ENCODE assay signal across 8 cellular contexts in the genomic region with DNA sequence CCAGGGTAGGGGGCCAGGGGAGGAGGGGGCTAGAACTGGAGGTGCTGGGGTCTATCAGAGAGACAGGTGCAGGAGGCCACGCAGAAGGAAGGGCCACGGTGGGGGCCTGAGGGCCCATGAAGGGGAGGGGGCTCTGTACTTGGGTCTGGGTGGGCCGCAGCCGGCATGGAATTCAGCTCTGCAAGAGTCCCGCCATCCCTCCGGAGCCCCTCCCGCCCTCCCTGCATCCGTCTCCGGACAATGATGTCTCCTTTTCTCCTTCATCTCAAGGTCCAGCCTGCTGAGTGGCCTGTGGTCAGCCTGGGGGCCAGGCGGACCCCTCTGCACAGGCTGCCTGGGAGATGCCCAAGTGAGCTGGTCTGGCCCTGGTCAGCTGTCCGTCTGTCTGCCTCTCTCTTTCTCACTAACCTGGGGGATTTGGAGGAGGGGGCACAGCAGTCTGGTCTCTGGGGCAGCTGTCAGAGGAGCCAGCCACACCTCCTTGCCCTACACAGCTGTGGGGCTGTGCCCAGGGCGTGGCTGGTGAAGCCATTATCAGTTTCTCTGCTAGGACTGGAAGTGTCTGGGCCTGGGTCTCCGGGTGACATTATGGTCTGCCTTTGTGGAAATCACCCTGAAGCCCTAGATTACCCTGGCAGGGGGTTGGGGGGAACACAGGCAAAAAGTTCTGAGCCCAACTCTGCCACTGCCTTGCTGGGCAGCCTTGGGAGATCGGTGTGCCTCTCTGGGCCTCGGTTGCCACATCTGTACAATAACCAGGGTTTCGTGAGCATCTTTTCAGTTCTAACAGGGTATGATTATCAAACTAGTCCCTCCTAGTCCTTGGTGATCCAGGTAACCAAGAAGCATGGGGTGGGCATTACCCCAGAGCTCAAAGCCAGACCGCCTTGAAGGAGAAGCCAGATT. TPM values are rescaled to one million over a fixed set of nuclear protein-coding genes. Genes with fewer than 3 reads are reported as not detected.
A peak's percentile ranks its signal among the peaks of the same experiment; 100 is the strongest.
DNase-seq lines count a peak whose midpoint lies in the region; ATAC-seq and TF ChIP-seq lines count a peak whose summit lies in the region.

No MANE protein-coding gene starts in this region.

- no peak for TF ChIP-seq EP300 in suprapubic skin (IDR thresholded peaks at IDR 0.05)

- peaks cover 31% of the 10 kb centered on the region for H3K27me3 Mint-ChIP-seq in activated CD8-positive, alpha-beta T cell treated with anti-CD3 and anti-CD28 coated beads for 36 hours
- H3K27me3 Mint-ChIP-seq in activated CD8-positive, alpha-beta T cell treated with anti-CD3 and anti-CD28 coated beads, Interleukin-2, amount 10 ng/mL, durations not matched to agents 7 days and 5 days (ENCODE audit: low read depth), result peaks cover 39% of the 10 kb centered on the region
- H3K27me3 Mint-ChIP-seq in activated T-helper 1 cell treated with anti-CD3 and anti-CD28 coated beads, Interleukin-12 subunit alpha, Interleukin-12 subunit beta, Interleukin-2, Interleukin-4 antibody, amounts not matched to agents 30 ng/mL and 10 ng/mL and 1 ng/mL, durations not matched to agents 14 hours and 24 hours and 36 hours (ENCODE audit: insufficient read depth), result peaks cover 50% of the 10 kb centered on the region

- CTCF ChIA-PET in activated CD8-positive, alpha-beta T cell treated with anti-CD3 and anti-CD28 coated beads for 36 hours (lab: Charles Lee), result interaction anchor here (1.1 to 1.6 kb wide), 2 partner anchors 21 to 105 kb away, joined by 5 read pairs; no protein-coding TSS in a partner anchor
- CTCF ChIA-PET in activated CD8-positive, alpha-beta T cell treated with anti-CD3 and anti-CD28 coated beads, Interleukin-2, amount 10 ng/mL, durations not matched to agents 7 days and 5 days (lab: Charles Lee), result interaction anchor here (1.2 to 2.2 kb wide), 3 partner anchors 8 to 31 kb away, joined by 4 to 9 read pairs (median 5); no protein-coding TSS in a partner anchor

- peak overlapping the region; percentile 7 for H3K4me3 Mint-ChIP-seq in activated CD8-positive, alpha-beta T cell treated with anti-CD3 and anti-CD28 coated beads for 36 hours
- H3K4me3 Mint-ChIP-seq in activated CD8-positive, alpha-beta T cell treated with anti-CD3 and anti-CD28 coated beads, Interleukin-2, amount 10 ng/mL, durations not matched to agents 7 days and 5 days, result no peak overlapping the region
- H3K4me3 Mint-ChIP-seq in activated T-helper 1 cell treated with anti-CD3 and anti-CD28 coated beads, Interleukin-12 subunit alpha, Interleukin-12 subunit beta, Interleukin-2, Interleukin-4 antibody, amounts not matched to agents 30 ng/mL and 10 ng/mL and 1 ng/mL, durations not matched to agents 14 hours and 24 hours and 36 hours, result peak overlapping the region; percentile 62

- ATAC-seq in activated CD8-positive, alpha-beta T cell treated with anti-CD3 and anti-CD28 coated beads for 36 hours, result no peak
- ATAC-seq in activated CD8-positive, alpha-beta T cell treated with anti-CD3 and anti-CD28 coated beads, Interleukin-2, amount 10 ng/mL, durations not matched to agents 7 days and 5 days, result no peak
- no peak for ATAC-seq in HG02763 (IDR thresholded peaks at IDR 0.05; ENCODE audit: unreplicated experiment)

- intact Hi-C loops in activated CD8-positive, alpha-beta T cell treated with anti-CD3 and anti-CD28 coated beads for 36 hours (cut with micrococcal nuclease), result no loop called here
- intact Hi-C loops in activated T-helper 1 cell treated with anti-CD3 and anti-CD28 coated beads, Interleukin-12 subunit alpha, Interleukin-12 subunit beta, Interleukin-2, Interleukin-4 antibody, amounts not matched to agents 30 ng/mL and 10 ng/mL and 1 ng/mL, durations not matched to agents 14 hours and 24 hours and 36 hours (cut with micrococcal nuclease), result no loop called here

- peaks cover 10% of the 10 kb centered on the region for H3K4me1 Mint-ChIP-seq in activated CD8-positive, alpha-beta T cell treated with anti-CD3 and anti-CD28 coated beads for 36 hours (ENCODE audit: low read depth)
- H3K4me1 Mint-ChIP-seq in activated CD8-positive, alpha-beta T cell treated with anti-CD3 and anti-CD28 coated beads, Interleukin-2, amount 10 ng/mL, durations not matched to agents 7 days and 5 days (ENCODE audit: low read depth), result peaks cover 16% of the 10 kb centered on the region
- peaks cover 12% of the 10 kb centered on the region for H3K4me1 Mint-ChIP-seq in activated T-helper 1 cell treated with anti-CD3 and anti-CD28 coated beads, Interleukin-12 subunit alpha, Interleukin-12 subunit beta, Interleukin-2, Interleukin-4 antibody, amounts not matched to agents 30 ng/mL and 10 ng/mL and 1 ng/mL, durations not matched to agents 14 hours and 24 hours and 36 hours (ENCODE audit: low read depth)

- POLR2A ChIA-PET in activated CD8-positive, alpha-beta T cell treated with anti-CD3 and anti-CD28 coated beads for 36 hours (lab: Charles Lee), result interaction anchor here (1.0 to 1.2 kb wide), 2 partner anchors 13 to 108 kb away, joined by 3 read pairs; no protein-coding TSS in a partner anchor
- POLR2A ChIA-PET in activated CD8-positive, alpha-beta T cell treated with anti-CD3 and anti-CD28 coated beads, Interleukin-2, amount 10 ng/mL, durations not matched to agents 7 days and 5 days (lab: Charles Lee), result interaction anchor here (0.9 to 1.7 kb wide), 3 partner anchors 10 to 86 kb away, joined by 3 to 5 read pairs (median 4); no protein-coding TSS in a partner anchor

- H3K9me3 ChIP-seq in iPS-20b (ENCODE audit: insufficient read depth, low read depth, low read length) (no peaks in the 10 kb centered on the region), suprapubic skin (no peaks in the 10 kb centered on the region)

- H3K36me3 ChIP-seq in iPS-20b (ENCODE audit: insufficient read depth, low read depth, low read length) (no peaks in the 10 kb centered on the region), suprapubic skin (no peaks in the 10 kb centered on the region)

- no peak overlapping the region for H3K27ac Mint-ChIP-seq in activated CD8-positive, alpha-beta T cell treated with anti-CD3 and anti-CD28 coated beads for 36 hours
- H3K27ac Mint-ChIP-seq in activated CD8-positive, alpha-beta T cell treated with anti-CD3 and anti-CD28 coated beads, Interleukin-2, amount 10 ng/mL, durations not matched to agents 7 days and 5 days, result no peak overlapping the region
- H3K27ac Mint-ChIP-seq in activated T-helper 1 cell treated with anti-CD3 and anti-CD28 coated beads, Interleukin-12 subunit alpha, Interleukin-12 subunit beta, Interleukin-2, Interleukin-4 antibody, amounts not matched to agents 30 ng/mL and 10 ng/mL and 1 ng/mL, durations not matched to agents 14 hours and 24 hours and 36 hours, result no peak overlapping the region

- no peak for TF ChIP-seq CTCF in activated CD8-positive, alpha-beta T cell treated with anti-CD3 and anti-CD28 coated beads for 36 hours (IDR thresholded peaks at IDR 0.05)
- TF ChIP-seq CTCF in suprapubic skin (IDR thresholded peaks at IDR 0.05), result no peak

- H3K4me3 ChIP-seq in iPS-20b (ENCODE audit: low read length) (peak overlapping the region; percentile 68; the same call in 1 of the 2 replicates), suprapubic skin (peak overlapping the region; percentile 70)

- peaks cover 48% of the 10 kb centered on the region for H3K27me3 ChIP-seq in iPS-20b (ENCODE audit: insufficient read depth, low read length)
- peaks cover 20% of the 10 kb centered on the region for H3K27me3 ChIP-seq in suprapubic skin

- H3K9ac ChIP-seq in iPS-20b (ENCODE audit: low read depth, low read length), result no peak overlapping the region

- 85% methylated on average over 6 of the region's 17 CpGs for WGBS in suprapubic skin

- H3K36me3 Mint-ChIP-seq in activated CD8-positive, alpha-beta T cell treated with anti-CD3 and anti-CD28 coated beads for 36 hours (ENCODE audit: low read depth), result no peaks in the 10 kb centered on the region
- no peaks in the 10 kb centered on the region for H3K36me3 Mint-ChIP-seq in activated CD8-positive, alpha-beta T cell treated with anti-CD3 and anti-CD28 coated beads, Interleukin-2, amount 10 ng/mL, durations not matched to agents 7 days and 5 days (ENCODE audit: low read depth)
- H3K36me3 Mint-ChIP-seq in activated T-helper 1 cell treated with anti-CD3 and anti-CD28 coated beads, Interleukin-12 subunit alpha, Interleukin-12 subunit beta, Interleukin-2, Interleukin-4 antibody, amounts not matched to agents 30 ng/mL and 10 ng/mL and 1 ng/mL, durations not matched to agents 14 hours and 24 hours and 36 hours (ENCODE audit: low read depth), result peaks cover 3% of the 10 kb centered on the region

- H3K9me3 Mint-ChIP-seq in activated CD8-positive, alpha-beta T cell treated with anti-CD3 and anti-CD28 coated beads for 36 hours, result no peaks in the 10 kb centered on the region
- H3K9me3 Mint-ChIP-seq in activated CD8-positive, alpha-beta T cell treated with anti-CD3 and anti-CD28 coated beads, Interleukin-2, amount 10 ng/mL, durations not matched to agents 7 days and 5 days (ENCODE audit: insufficient read depth), result no peaks in the 10 kb centered on the region
- H3K9me3 Mint-ChIP-seq in activated T-helper 1 cell treated with anti-CD3 and anti-CD28 coated beads, Interleukin-12 subunit alpha, Interleukin-12 subunit beta, Interleukin-2, Interleukin-4 antibody, amounts not matched to agents 30 ng/mL and 10 ng/mL and 1 ng/mL, durations not matched to agents 14 hours and 24 hours and 36 hours, result no peaks in the 10 kb centered on the region

- H3K27ac ChIP-seq in iPS-20b (ENCODE audit: low read length) (no peak overlapping the region), suprapubic skin (no peak overlapping the region)

- H3K4me1 ChIP-seq in iPS-20b (ENCODE audit: insufficient read depth, low read length) (peaks cover 7% of the 10 kb centered on the region; the same call in 1 of the 2 replicates), suprapubic skin (peaks cover 24% of the 10 kb centered on the region)

- TF ChIP-seq POLR2A in suprapubic skin (IDR thresholded peaks at IDR 0.05), result no peak

- no peak for DNase-seq in activated CD8-positive, alpha-beta T cell treated with anti-CD3 and anti-CD28 coated beads for 36 hours
- DNase-seq in activated CD8-positive, alpha-beta T cell treated with anti-CD3 and anti-CD28 coated beads, Interleukin-2, amount 10 ng/mL, durations not matched to agents 7 days and 5 days, result no peak
- no peak for DNase-seq in activated T-helper 1 cell treated with anti-CD3 and anti-CD28 coated beads, Interleukin-12 subunit alpha, Interleukin-12 subunit beta, Interleukin-2, Interleukin-4 antibody, amounts not matched to agents 30 ng/mL and 10 ng/mL and 1 ng/mL, durations not matched to agents 14 hours and 24 hours and 36 hours (ENCODE audit: low spot score)
- no peak for DNase-seq in suprapubic skin (ENCODE audit: low spot score in 2 of 2)
- DNase-seq in putamen (ENCODE audit: low spot score), result no peak
- no peak for DNase-seq in NCI-H128 (lab: John Stamatoyannopoulos, UW; ENCODE audit: unreplicated experiment)

RNA-seq across cellular contexts. Expression of a gene that starts 19.0 kb away (rescaled TPM):
- 100 to 1,000 TPM; 104 to 109 TPM for total RNA-seq in activated CD8-positive, alpha-beta T cell treated with anti-CD3 and anti-CD28 coated beads for 36 hours
- total RNA-seq in activated CD8-positive, alpha-beta T cell treated with anti-CD3 and anti-CD28 coated beads, Interleukin-2, amount 10 ng/mL, durations not matched to agents 7 days and 5 days, result 10 to 100 TPM; 37.2 to 40.4 TPM
- 78.4 and 87.2 TPM in 2 replicates for total RNA-seq in activated T-helper 1 cell treated with anti-CD3 and anti-CD28 coated beads, Interleukin-12 subunit alpha, Interleukin-12 subunit beta, Interleukin-2, Interleukin-4 antibody, amounts not matched to agents 30 ng/mL and 10 ng/mL and 1 ng/mL, durations not matched to agents 14 hours and 24 hours and 36 hours
- total RNA-seq in suprapubic skin, result 1,000 to 10,000 TPM in 3 of 4 donors, 100 to 1,000 TPM in 1; 981 to 2,288 (median 2,045) TPM

Comparison
In these comparisons a context has a peak if more than half of its experiments do, and no peak if none do; other contexts are left out.
1. RNA of a gene that starts 19.0 kb away (total RNA-seq): 981 to 2,288 TPM in suprapubic skin; 104 to 109 TPM in activated CD8-positive, alpha-beta T cell treated with anti-CD3 and anti-CD28 coated beads for 36 hours, 78.4 to 87.2 TPM in activated T-helper 1 cell treated with anti-CD3 and anti-CD28 coated beads, Interleukin-12 subunit alpha, Interleukin-12 subunit beta, Interleukin-2, Interleukin-4 antibody, amounts not matched to agents 30 ng/mL and 10 ng/mL and 1 ng/mL, durations not matched to agents 14 hours and 24 hours and 36 hours and 37.2 to 40.4 TPM in activated CD8-positive, alpha-beta T cell treated with anti-CD3 and anti-CD28 coated beads, Interleukin-2, amount 10 ng/mL, durations not matched to agents 7 days and 5 days; every median in the first group is over 4 times any median in the second.